9 cellular contexts compared by ENCODE assay signal in the genomic region with DNA sequence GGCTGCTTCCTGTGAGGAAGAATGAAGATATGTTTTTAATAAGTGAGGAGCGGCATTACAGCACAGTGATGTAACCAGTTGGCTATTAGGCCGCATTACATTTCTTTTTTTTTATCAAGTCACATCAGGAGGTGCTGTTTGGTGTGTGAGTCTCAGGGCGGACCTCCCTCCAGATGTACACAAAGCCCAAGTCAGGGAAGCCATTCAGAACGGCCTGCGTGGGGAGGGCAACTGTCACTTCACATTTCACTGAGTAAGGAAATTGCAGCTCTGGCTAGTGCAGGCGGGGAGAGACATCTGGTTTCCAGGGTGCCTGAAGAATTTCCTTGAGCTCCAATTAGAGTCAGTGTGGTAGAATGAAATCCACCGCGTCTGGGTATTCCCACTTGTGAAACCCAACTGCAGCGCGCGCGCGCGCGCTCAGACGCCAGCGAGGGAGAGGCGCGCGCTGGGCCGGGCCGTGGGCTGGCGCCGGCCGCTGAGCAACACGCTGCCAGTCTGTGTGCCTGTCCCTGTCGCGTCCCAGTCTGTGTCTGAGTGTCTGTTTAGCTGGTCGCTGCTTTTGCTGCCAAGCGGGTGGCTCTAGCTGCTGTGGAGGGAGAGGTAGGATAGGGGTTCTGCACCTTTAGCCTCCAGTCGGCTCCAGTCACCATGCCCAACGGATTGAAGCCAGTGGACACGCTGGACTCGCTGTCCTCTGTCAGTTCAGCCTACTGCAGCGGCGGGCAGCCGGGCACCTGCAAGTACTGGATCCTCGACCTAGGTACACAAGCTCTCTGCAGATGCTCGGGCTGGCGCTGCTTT.
DNase-seq lines count a peak whose midpoint lies in the region; ATAC-seq lines count a peak whose summit lies in the region.
"Had no signal": no experiment of that assay in that cellular context is flagged by ENCODE, and none has a peak within 500 bp of the region (broad histone marks: within the 10 kb centered on the region; RNA-seq: fewer than 3 reads in every experiment).

No MANE protein-coding gene starts in this region.

- no peak overlapping the region for H3K27ac ChIP-seq in naive thymus-derived CD4-positive, alpha-beta T cell (ENCODE audit: low read depth, low read length)

- no peak overlapping the region for H3K4me3 ChIP-seq in naive thymus-derived CD4-positive, alpha-beta T cell (ENCODE audit: low read length)

- ATAC-seq in naive thymus-derived CD4-positive, alpha-beta T cell, result no peak
- no peak for ATAC-seq in HG03439 (IDR thresholded peaks at IDR 0.05; ENCODE audit: unreplicated experiment)
- no peak for ATAC-seq in HG02759 (IDR thresholded peaks at IDR 0.05; ENCODE audit: unreplicated experiment)
- ATAC-seq in activated CD8-positive, alpha-beta T cell treated with anti-CD3 and anti-CD28 coated beads, Interleukin-2, amount 10 ng/mL, durations not matched to agents 7 days and 5 days, result no peak

- DNase-seq in AG08395 (ENCODE audit: low spot score), result peak; percentile 84
- DNase-seq in SHP77 treated with DMSO at 0.1 percent for 48 hours (lab: John Stamatoyannopoulos, UW), result peak; percentile 48
- peak; percentile 94 for DNase-seq in fibroblast of the conjunctiva (ENCODE audit: low read depth)
- DNase-seq in occipital lobe (lab: John Stamatoyannopoulos, UW), result peak; percentile 75
- DNase-seq in naive thymus-derived CD4-positive, alpha-beta T cell, result no peak
- DNase-seq in activated CD8-positive, alpha-beta T cell treated with anti-CD3 and anti-CD28 coated beads, Interleukin-2, amount 10 ng/mL, durations not matched to agents 7 days and 5 days, result no peak
- DNase-seq: CD8-positive, alpha-beta memory T cell had no signal

- H3K9me3 ChIP-seq in naive thymus-derived CD4-positive, alpha-beta T cell (ENCODE audit: control insufficient read depth in 2 of 3, low read length in 3 of 3), result no peaks in the 10 kb centered on the region

- intact Hi-C loops in naive thymus-derived CD4-positive, alpha-beta T cell (cut with micrococcal nuclease), result no loop called here

- no peak overlapping the region for H3K4me3 Mint-ChIP-seq in naive thymus-derived CD4-positive, alpha-beta T cell
- no peak overlapping the region for H3K4me3 Mint-ChIP-seq in activated CD8-positive, alpha-beta T cell treated with anti-CD3 and anti-CD28 coated beads, Interleukin-2, amount 10 ng/mL, durations not matched to agents 7 days and 5 days
- H3K4me3 Mint-ChIP-seq: CD8-positive, alpha-beta memory T cell had no signal

- CTCF ChIA-PET in naive thymus-derived CD4-positive, alpha-beta T cell (lab: Charles Lee), result no interaction called here
- CTCF ChIA-PET in activated CD8-positive, alpha-beta T cell treated with anti-CD3 and anti-CD28 coated beads, Interleukin-2, amount 10 ng/mL, durations not matched to agents 7 days and 5 days (lab: Charles Lee), result no interaction called here

- peaks cover 0 to 4% (median 0%) of the 10 kb centered on the region in 5 donors for H3K36me3 Mint-ChIP-seq in naive thymus-derived CD4-positive, alpha-beta T cell
- no peaks in the 10 kb centered on the region for H3K36me3 Mint-ChIP-seq in activated CD8-positive, alpha-beta T cell treated with anti-CD3 and anti-CD28 coated beads, Interleukin-2, amount 10 ng/mL, durations not matched to agents 7 days and 5 days (ENCODE audit: low read depth)
- H3K36me3 Mint-ChIP-seq: CD8-positive, alpha-beta memory T cell had no signal

- no peaks in the 10 kb centered on the region for H3K36me3 ChIP-seq in naive thymus-derived CD4-positive, alpha-beta T cell (ENCODE audit: control insufficient read depth in 2 of 3, insufficient read depth in 3 of 3, low read length in 3 of 3)

- peaks cover 0 to 13% (median 0%) of the 10 kb centered on the region in 5 donors for H3K27me3 Mint-ChIP-seq in naive thymus-derived CD4-positive, alpha-beta T cell
- H3K27me3 Mint-ChIP-seq in activated CD8-positive, alpha-beta T cell treated with anti-CD3 and anti-CD28 coated beads, Interleukin-2, amount 10 ng/mL, durations not matched to agents 7 days and 5 days (ENCODE audit: low read depth), result peaks cover 4% of the 10 kb centered on the region

- H3K27ac Mint-ChIP-seq in naive thymus-derived CD4-positive, alpha-beta T cell, result no peak overlapping the region
- H3K27ac Mint-ChIP-seq in activated CD8-positive, alpha-beta T cell treated with anti-CD3 and anti-CD28 coated beads, Interleukin-2, amount 10 ng/mL, durations not matched to agents 7 days and 5 days, result no peak overlapping the region

- peaks cover 0 to 2% (median 0%) of the 10 kb centered on the region in 11 donors for H3K9me3 Mint-ChIP-seq in naive thymus-derived CD4-positive, alpha-beta T cell
- no peaks in the 10 kb centered on the region for H3K9me3 Mint-ChIP-seq in activated CD8-positive, alpha-beta T cell treated with anti-CD3 and anti-CD28 coated beads, Interleukin-2, amount 10 ng/mL, durations not matched to agents 7 days and 5 days (ENCODE audit: insufficient read depth)
- H3K9me3 Mint-ChIP-seq: CD8-positive, alpha-beta memory T cell had no signal

- H3K27me3 ChIP-seq in naive thymus-derived CD4-positive, alpha-beta T cell (ENCODE audit: control insufficient read depth in 2 of 2, insufficient read depth in 2 of 2, low read length in 2 of 2), result no peaks in the 10 kb centered on the region

- POLR2A ChIA-PET in naive thymus-derived CD4-positive, alpha-beta T cell (lab: Charles Lee), result no interaction called here
- POLR2A ChIA-PET in activated CD8-positive, alpha-beta T cell treated with anti-CD3 and anti-CD28 coated beads, Interleukin-2, amount 10 ng/mL, durations not matched to agents 7 days and 5 days (lab: Charles Lee), result no interaction called here

- H3K4me1 ChIP-seq in naive thymus-derived CD4-positive, alpha-beta T cell (ENCODE audit: control insufficient read depth in 2 of 2, insufficient read depth in 2 of 2, low read length in 2 of 2), result no peaks in the 10 kb centered on the region

- peaks cover 0 to 24% (median 9%) of the 10 kb centered on the region in 7 donors for H3K4me1 Mint-ChIP-seq in naive thymus-derived CD4-positive, alpha-beta T cell
- peaks cover 18% of the 10 kb centered on the region for H3K4me1 Mint-ChIP-seq in activated CD8-positive, alpha-beta T cell treated with anti-CD3 and anti-CD28 coated beads, Interleukin-2, amount 10 ng/mL, durations not matched to agents 7 days and 5 days (ENCODE audit: low read depth)

Comparison
In these comparisons a context has a peak if more than half of its experiments do, and no peak if none do; other contexts are left out.
1. DNase-seq: peak in AG08395 (single experiment), SHP77 treated with DMSO at 0.1 percent for 48 hours (single experiment), fibroblast of the conjunctiva (single experiment) and occipital lobe (single experiment); none in naive thymus-derived CD4-positive, alpha-beta T cell (0 of 9) and activated CD8-positive, alpha-beta T cell treated with anti-CD3 and anti-CD28 coated beads, Interleukin-2, amount 10 ng/mL, durations not matched to agents 7 days and 5 days (single experiment).